8 cellular contexts compared by ENCODE assay signal in the genomic region with DNA sequence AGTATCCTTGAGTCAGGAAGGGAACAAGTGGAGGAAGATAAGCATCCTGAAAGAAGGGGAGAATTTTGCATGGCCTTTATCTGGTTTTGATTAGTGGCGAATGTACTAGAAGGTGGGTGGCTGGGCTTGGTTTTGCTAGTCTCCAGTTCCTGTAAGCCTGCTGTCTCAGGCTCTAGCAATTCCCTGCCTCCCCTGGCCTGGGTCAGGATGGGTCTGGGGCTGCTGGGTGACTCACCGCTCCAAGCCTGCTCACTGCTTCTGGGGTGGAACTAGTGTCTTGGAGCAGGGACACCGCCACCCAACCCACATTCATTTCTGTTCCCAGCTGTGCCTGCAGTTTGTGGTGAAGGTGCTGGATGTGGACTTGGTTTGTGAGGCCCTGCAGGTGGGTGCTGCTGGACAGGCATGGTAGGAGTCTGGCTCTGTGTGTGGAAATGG.
A peak's percentile ranks its signal among the peaks of the same experiment; 100 is the strongest.
DNase-seq lines count a peak whose midpoint lies in the region; ATAC-seq and TF ChIP-seq lines count a peak whose summit lies in the region.
"Had no signal": no experiment of that assay in that cellular context is flagged by ENCODE, and none has a peak within 500 bp of the region (broad histone marks: within the 10 kb centered on the region; RNA-seq: fewer than 3 reads in every experiment).

No MANE protein-coding gene starts in this region.

- no peak for TF ChIP-seq CTCF in HEK293 (tag by site-specific recombination; IDR thresholded peaks at IDR 0.05)

- peak overlapping the region; percentile 98 for H3K27ac Mint-ChIP-seq in activated naive CD8-positive, alpha-beta T cell

- H3K9me3 ChIP-seq in HEK293 (ENCODE audit: control insufficient read depth, insufficient read depth, low read depth, low read length) = no peaks in the 10 kb centered on the region
- H3K9me3 ChIP-seq in subcutaneous abdominal adipose tissue (ENCODE audit: control insufficient read depth in 5 of 5, low read length in 5 of 5) = no peaks in the 10 kb centered on the region

- peak; percentile 83 for DNase-seq in hepatic stellate cell (ENCODE audit: low spot score)
- no peak for DNase-seq in OCI-M1 (lab: John Stamatoyannopoulos, UW)
- DNase-seq in inferior parietal cortex (ENCODE audit: extremely low spot score) = no peak
- DNase-seq: GOT3 had no signal

- H3K9me3 Mint-ChIP-seq in activated naive CD8-positive, alpha-beta T cell (ENCODE audit: low read depth) = no peaks in the 10 kb centered on the region

- peaks cover 6% of the 10 kb centered on the region for H3K36me3 Mint-ChIP-seq in activated naive CD8-positive, alpha-beta T cell

- H3K4me1 ChIP-seq in HEK293 (ENCODE audit: control insufficient read depth, insufficient read depth, low read length) = peaks cover 19% of the 10 kb centered on the region
- peaks cover 28 to 72% (median 65%) of the 10 kb centered on the region in 5 donors for H3K4me1 ChIP-seq in subcutaneous abdominal adipose tissue (ENCODE audit: control insufficient read depth in 5 of 5, insufficient read depth in 5 of 5, low read length in 5 of 5)

- H3K4me1 Mint-ChIP-seq in activated naive CD8-positive, alpha-beta T cell (ENCODE audit: low read depth) = peaks cover 68% of the 10 kb centered on the region

- peak overlapping the region in 1 of 5 donors; percentile 27 for H3K9ac ChIP-seq in subcutaneous abdominal adipose tissue (ENCODE audit: low read length in 5 of 5)

- H3K4me3 ChIP-seq in HEK293 (ENCODE audit: low read depth, low read length) (no peak overlapping the region), subcutaneous abdominal adipose tissue (ENCODE audit: low read depth in 1 of 5, low read length in 5 of 5) (no peak overlapping the region)

- POLR2A ChIA-PET in HEK293 (lab: Yijun Ruan, JAX) = no interaction called here

- H3K36me3 ChIP-seq in HEK293 (ENCODE audit: control insufficient read depth in 2 of 2, insufficient read depth in 1 of 2, low read length in 2 of 2) (peaks cover 0 to 33% of the 10 kb centered on the region in 2 experiments; a peak in 1 of 3 replicates), subcutaneous abdominal adipose tissue (ENCODE audit: control insufficient read depth in 5 of 5, insufficient read depth in 5 of 5, low read length in 5 of 5) (peaks cover 0 to 7% (median 3%) of the 10 kb centered on the region in 5 donors)

- H3K27ac ChIP-seq in HEK293 (ENCODE audit: extremely low read depth, low read depth, low read length) (no peak overlapping the region), subcutaneous abdominal adipose tissue (ENCODE audit: low read depth, low read length) (peak overlapping the region; percentile 97)

- CTCF ChIA-PET in HEK293 (lab: Yijun Ruan, JAX) = no interaction called here

- peak overlapping the region; percentile 68 for H3K4me3 Mint-ChIP-seq in activated naive CD8-positive, alpha-beta T cell

- no peaks in the 10 kb centered on the region for H3K27me3 ChIP-seq in subcutaneous abdominal adipose tissue (ENCODE audit: control insufficient read depth in 5 of 5, insufficient read depth in 4 of 5, low read length in 5 of 5)

- no peak for ATAC-seq in HG03571 (IDR thresholded peaks at IDR 0.05; ENCODE audit: unreplicated experiment)

- H3K27me3 Mint-ChIP-seq in activated naive CD8-positive, alpha-beta T cell = no peaks in the 10 kb centered on the region

TF ChIP-seq in HEK293, 187 proteins besides CTCF, POLR2A, EP300 and RAD21 (continues in another document):
- TF ChIP-seq KLF9 (tag by site-specific recombination; IDR thresholded peaks at IDR 0.05; ENCODE audit: low read depth) (no peak), ZNF621 (tag by site-specific recombination; IDR thresholded peaks at IDR 0.05) (no peak), GFI1B (tag by site-specific recombination; IDR thresholded peaks at IDR 0.05) (no peak), REPIN1 (tag by site-specific recombination; IDR thresholded peaks at IDR 0.05; ENCODE audit: low read depth) (no peak), ZNF121 (tag by site-specific recombination; IDR thresholded peaks at IDR 0.05) (no peak), GLIS1 (tag by site-specific recombination; IDR thresholded peaks at IDR 0.05) (0 out of 2 replicates have a peak, but pooled peaks have one; percentile 28), ZNF426 (tag by site-specific recombination; IDR thresholded peaks at IDR 0.05) (no peak), ZNF548 (tag by site-specific recombination; IDR thresholded peaks at IDR 0.05) (no peak), ZNF394 (tag by site-specific recombination; IDR thresholded peaks at IDR 0.05; ENCODE audit: borderline replicate concordance) (no peak), ZNF155 (tag by site-specific recombination; IDR thresholded peaks at IDR 0.05) (no peak), ZNF610 (tag by site-specific recombination; IDR thresholded peaks at IDR 0.05; ENCODE audit: borderline replicate concordance) (no peak), RBAK (tag by site-specific recombination; IDR thresholded peaks at IDR 0.05) (no peak), ZNF549 (tag by site-specific recombination; IDR thresholded peaks at IDR 0.05) (no peak), ZIC2 (tag by site-specific recombination; IDR thresholded peaks at IDR 0.05) (peak; percentile 88), ZBTB17 (tag by site-specific recombination; IDR thresholded peaks at IDR 0.05) (0 out of 2 replicates have a peak, but pooled peaks have one; percentile 15), ZNF510 (tag by site-specific recombination; IDR thresholded peaks at IDR 0.05; ENCODE audit: insufficient replicate concordance) (no peak), ZNF585B (tag by site-specific recombination; IDR thresholded peaks at IDR 0.05) (no peak), PATZ1 (tag by site-specific recombination; IDR thresholded peaks at IDR 0.05) (0 out of 2 replicates have a peak, but pooled peaks have one; percentile 28), ZNF600 (tag by site-specific recombination; IDR thresholded peaks at IDR 0.05) (peak; percentile 87), ZNF10 (tag by site-specific recombination; IDR thresholded peaks at IDR 0.05) (no peak), ZNF324 (tag by site-specific recombination; IDR thresholded peaks at IDR 0.05) (no peak), ZNF596 (tag by site-specific recombination; IDR thresholded peaks at IDR 0.05) (no peak), ZNF449 (tag by site-specific recombination; IDR thresholded peaks at IDR 0.05) (no peak), ZNF664 (tag by site-specific recombination; IDR thresholded peaks at IDR 0.05) (no peak)
- TF ChIP-seq, protein P1, sequence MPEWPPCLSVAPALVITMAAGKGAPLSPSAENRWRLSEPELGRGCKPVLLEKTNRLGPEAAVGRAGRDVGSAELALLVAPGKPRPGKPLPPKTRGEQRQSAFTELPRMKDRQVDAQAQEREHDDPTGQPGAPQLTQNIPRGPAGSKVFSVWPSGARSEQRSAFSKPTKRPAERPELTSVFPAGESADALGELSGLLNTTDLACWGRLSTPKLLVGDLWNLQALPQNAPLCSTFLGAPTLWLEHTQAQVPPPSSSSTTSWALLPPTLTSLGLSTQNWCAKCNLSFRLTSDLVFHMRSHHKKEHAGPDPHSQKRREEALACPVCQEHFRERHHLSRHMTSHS (tag by site-specific recombination; IDR thresholded peaks at IDR 0.05) = no peak
- TF ChIP-seq, protein P2, sequence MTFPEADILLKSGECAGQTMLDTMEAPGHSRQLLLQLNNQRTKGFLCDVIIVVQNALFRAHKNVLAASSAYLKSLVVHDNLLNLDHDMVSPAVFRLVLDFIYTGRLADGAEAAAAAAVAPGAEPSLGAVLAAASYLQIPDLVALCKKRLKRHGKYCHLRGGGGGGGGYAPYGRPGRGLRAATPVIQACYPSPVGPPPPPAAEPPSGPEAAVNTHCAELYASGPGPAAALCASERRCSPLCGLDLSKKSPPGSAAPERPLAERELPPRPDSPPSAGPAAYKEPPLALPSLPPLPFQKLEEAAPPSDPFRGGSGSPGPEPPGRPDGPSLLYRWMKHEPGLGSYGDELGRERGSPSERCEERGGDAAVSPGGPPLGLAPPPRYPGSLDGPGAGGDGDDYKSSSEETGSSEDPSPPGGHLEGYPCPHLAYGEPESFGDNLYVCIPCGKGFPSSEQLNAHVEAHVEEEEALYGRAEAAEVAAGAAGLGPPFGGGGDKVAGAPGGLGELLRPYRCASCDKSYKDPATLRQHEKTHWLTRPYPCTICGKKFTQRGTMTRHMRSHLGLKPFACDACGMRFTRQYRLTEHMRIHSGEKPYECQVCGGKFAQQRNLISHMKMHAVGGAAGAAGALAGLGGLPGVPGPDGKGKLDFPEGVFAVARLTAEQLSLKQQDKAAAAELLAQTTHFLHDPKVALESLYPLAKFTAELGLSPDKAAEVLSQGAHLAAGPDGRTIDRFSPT (tag by site-specific recombination; IDR thresholded peaks at IDR 0.05) = no peak
